ENCODE assay signal across 10 cellular contexts in the genomic region with DNA sequence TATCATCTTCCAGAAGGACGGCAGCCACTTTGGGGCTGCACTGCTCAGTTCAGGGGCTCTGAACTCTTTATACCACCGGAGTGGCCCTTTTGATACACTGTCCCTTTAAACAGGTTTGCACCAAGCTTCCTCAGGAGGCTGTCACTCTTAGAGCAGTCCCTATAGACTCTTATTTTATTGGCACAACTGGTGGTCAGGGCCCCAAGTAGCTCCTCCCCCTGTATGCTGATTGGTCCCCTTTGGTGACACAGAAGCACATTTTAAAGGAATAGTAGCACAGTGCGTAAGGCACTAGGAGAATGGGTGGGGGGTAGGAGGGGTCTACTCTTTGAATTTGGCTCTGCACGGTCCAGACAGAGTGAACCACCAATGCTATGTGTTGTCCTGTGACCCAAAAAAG.
DNase-seq lines count a peak whose midpoint lies in the region; ATAC-seq, FAIRE-seq and TF ChIP-seq lines count a peak whose summit lies in the region.
"Had no signal": no experiment of that assay in that cellular context is flagged by ENCODE, and none has a peak within 500 bp of the region (broad histone marks: within the 10 kb centered on the region; RNA-seq: fewer than 3 reads in every experiment).

No MANE protein-coding gene starts in this region.

- H3K4me3 ChIP-seq in A549 (no peak overlapping the region), choroid plexus epithelial cell (ENCODE audit: low read depth, low read length) (no peak overlapping the region)

- CTCF ChIA-PET in A549 (lab: Yijun Ruan, JAX), result interaction anchor here (1.5 kb wide), 1 partner anchor 155 kb away, joined by 5 read pairs; no protein-coding TSS in a partner anchor

- TF ChIP-seq CTCF in A549 (IDR thresholded peaks at IDR 0.05) (no peak), choroid plexus epithelial cell (conservative IDR thresholded peaks at IDR 0.05; ENCODE audit: low read depth, low read length) (no peak)

- H3K4me2 ChIP-seq in A549, result no peak overlapping the region

- POLR2A ChIA-PET in A549 (lab: Yijun Ruan, JAX), result no interaction called here

- FAIRE-seq in A549 (lab: Jason Lieb, UNC), result no peak
- no peak for FAIRE-seq in H54 (lab: Jason Lieb, UNC)

- no peak for TF ChIP-seq RAD21 in A549 (conservative IDR thresholded peaks at IDR 0.05 in 1 of 2, IDR thresholded peaks at IDR 0.05 in 1 of 2)

- DNase-seq in A549 (ENCODE audit: low read depth in 1 of 2, low spot score in 1 of 2) (peak; percentile 8 to 15), H54 (ENCODE audit: insufficient read length, low spot score) (peak; percentile 28), NCI-H446 (lab: John Stamatoyannopoulos, UW) (peak; percentile 62 to 65), choroid plexus epithelial cell (ENCODE audit: low read depth) (peak; percentile 13)
- DNase-seq: brain microvascular endothelial cell, NCI-H187 had no signal

- H3K9me3 ChIP-seq in A549, result no peaks in the 10 kb centered on the region

- no peak for TF ChIP-seq EP300 in A549 (IDR thresholded peaks at IDR 0.05)

- 85% methylated on average over 4 of the region's 4 CpGs for WGBS in A549 (ENCODE audit: missing lambda C conversion rate)

- H3K4me1 ChIP-seq in A549, result no peaks in the 10 kb centered on the region

- no peak overlapping the region for H3K27ac ChIP-seq in A549
- H3K27ac ChIP-seq: brain microvascular endothelial cell had no signal

- TF ChIP-seq POLR2A in A549 (IDR thresholded peaks at IDR 0.05; ENCODE audit: low read length) (no peak), H54 (IDR thresholded peaks at IDR 0.05; ENCODE audit: low read depth, low read length) (no peak)

- ATAC-seq in A549 (peak in 1 of 2 experiments; percentile 61; a peak in 3 of 6 replicates), HG03095 (IDR thresholded peaks at IDR 0.05; ENCODE audit: unreplicated experiment) (no peak), GM19328 (IDR thresholded peaks at IDR 0.05; ENCODE audit: unreplicated experiment) (no peak), GM18868 (IDR thresholded peaks at IDR 0.05; ENCODE audit: unreplicated experiment) (no peak), GM18873 (IDR thresholded peaks at IDR 0.05; ENCODE audit: low FRiP score, unreplicated experiment) (no peak)

TF ChIP-seq in A549, 52 proteins besides CTCF, POLR2A, EP300 and RAD21:
- no peak for TF ChIP-seq SMC3 (IDR thresholded peaks at IDR 0.05)
- TF ChIP-seq MYC (IDR thresholded peaks at IDR 0.05; ENCODE audit: borderline replicate concordance, low read length), result no peak
- TF ChIP-seq, protein P1, sequence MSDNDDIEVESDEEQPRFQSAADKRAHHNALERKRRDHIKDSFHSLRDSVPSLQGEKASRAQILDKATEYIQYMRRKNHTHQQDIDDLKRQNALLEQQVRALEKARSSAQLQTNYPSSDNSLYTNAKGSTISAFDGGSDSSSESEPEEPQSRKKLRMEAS (IDR thresholded peaks at IDR 0.05), result no peak
- no peak for TF ChIP-seq EHF (CRISPR knock-in tag; IDR thresholded peaks at IDR 0.05)
- TF ChIP-seq MAZ (IDR thresholded peaks at IDR 0.05; ENCODE audit: borderline replicate concordance, low read depth, low read length), result no peak
- TF ChIP-seq RCOR1 (IDR thresholded peaks at IDR 0.05; ENCODE audit: low read depth, low read length), result no peak
- no peak for TF ChIP-seq HOXA7 (CRISPR knock-in tag; IDR thresholded peaks at IDR 0.05)
- TF ChIP-seq JUNB (IDR thresholded peaks at IDR 0.05), result no peak
- no peak for TF ChIP-seq CHD2 (IDR thresholded peaks at IDR 0.05; ENCODE audit: low read length, partially characterized antibody)
- no peak for TF ChIP-seq NPAS2 (CRISPR knock-in tag; IDR thresholded peaks at IDR 0.05; ENCODE audit: borderline replicate concordance)
- TF ChIP-seq EHMT2 (IDR thresholded peaks at IDR 0.05; ENCODE audit: low read depth), result no peak
- no peak for TF ChIP-seq ZC3H11A (IDR thresholded peaks at IDR 0.05)
- TF ChIP-seq, protein P2, sequence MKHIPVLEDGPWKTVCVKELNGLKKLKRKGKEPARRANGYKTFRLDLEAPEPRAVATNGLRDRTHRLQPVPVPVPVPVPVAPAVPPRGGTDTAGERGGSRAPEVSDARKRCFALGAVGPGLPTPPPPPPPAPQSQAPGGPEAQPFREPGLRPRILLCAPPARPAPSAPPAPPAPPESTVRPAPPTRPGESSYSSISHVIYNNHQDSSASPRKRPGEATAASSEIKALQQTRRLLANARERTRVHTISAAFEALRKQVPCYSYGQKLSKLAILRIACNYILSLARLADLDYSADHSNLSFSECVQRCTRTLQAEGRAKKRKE (CRISPR knock-in tag; IDR thresholded peaks at IDR 0.05; ENCODE audit: low read depth), result no peak
- no peak for TF ChIP-seq ESRRA (IDR thresholded peaks at IDR 0.05; ENCODE audit: borderline replicate concordance, low read length)
- TF ChIP-seq RARB (CRISPR knock-in tag; IDR thresholded peaks at IDR 0.05), result no peak
TF ChIP-seq in A549: peak in this region for 0.

Comparison
In these comparisons a context has a peak if more than half of its experiments do, and no peak if none do; other contexts are left out.
1. DNase-seq: peak in every context shown above with its lines; median percentile 64 in NCI-H446; 28 in H54; 13 in choroid plexus epithelial cell; 12 in A549.